Comparison of ENCODE assay signal across 1 cellular context in the genomic region with DNA sequence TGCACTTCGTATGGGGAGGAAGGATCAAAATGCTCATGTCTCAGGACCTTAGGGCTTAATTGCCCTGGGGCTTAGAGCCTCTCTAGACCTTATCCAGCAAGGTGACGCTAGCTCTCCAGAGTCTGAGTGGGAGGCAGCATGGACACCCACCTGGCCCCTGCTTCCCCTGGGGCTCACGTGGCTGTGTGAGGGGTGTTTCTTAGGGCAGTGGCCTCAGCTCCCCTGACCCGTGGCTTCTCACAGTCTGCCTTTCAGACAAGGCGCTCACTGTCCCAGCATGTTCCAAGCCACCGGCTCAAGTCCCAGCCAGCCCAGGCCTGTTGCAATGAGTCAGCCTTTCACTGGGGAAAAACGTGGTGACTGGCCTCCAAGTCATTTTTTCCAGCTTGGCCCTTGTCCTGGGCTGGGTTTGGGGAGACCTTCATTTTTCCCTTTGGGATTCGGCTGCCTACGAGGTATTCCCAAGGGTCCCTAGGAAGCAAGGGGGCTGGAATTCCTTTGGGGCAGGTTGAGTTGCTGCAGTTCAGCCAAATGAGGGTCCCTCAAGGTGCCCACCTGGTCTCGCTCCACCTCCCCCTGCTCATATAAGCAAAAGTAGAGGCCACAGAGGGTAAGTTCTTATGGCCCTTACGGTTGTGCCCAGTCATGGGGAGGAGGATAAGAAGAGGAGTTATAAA.
TF ChIP-seq lines count a peak whose summit lies in the region.

No MANE protein-coding gene starts in this region.

TF ChIP-seq in GM12878, 131 proteins besides CTCF, POLR2A, EP300 and RAD21 (continued from another document):
- TF ChIP-seq, protein P1, sequence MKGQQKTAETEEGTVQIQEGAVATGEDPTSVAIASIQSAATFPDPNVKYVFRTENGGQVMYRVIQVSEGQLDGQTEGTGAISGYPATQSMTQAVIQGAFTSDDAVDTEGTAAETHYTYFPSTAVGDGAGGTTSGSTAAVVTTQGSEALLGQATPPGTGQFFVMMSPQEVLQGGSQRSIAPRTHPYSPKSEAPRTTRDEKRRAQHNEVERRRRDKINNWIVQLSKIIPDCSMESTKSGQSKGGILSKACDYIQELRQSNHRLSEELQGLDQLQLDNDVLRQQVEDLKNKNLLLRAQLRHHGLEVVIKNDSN (IDR thresholded peaks at IDR 0.05; ENCODE audit: borderline replicate concordance, extremely low read length, insufficient read depth, low read depth, low read length): peak; percentile 27
- TF ChIP-seq, protein P2, sequence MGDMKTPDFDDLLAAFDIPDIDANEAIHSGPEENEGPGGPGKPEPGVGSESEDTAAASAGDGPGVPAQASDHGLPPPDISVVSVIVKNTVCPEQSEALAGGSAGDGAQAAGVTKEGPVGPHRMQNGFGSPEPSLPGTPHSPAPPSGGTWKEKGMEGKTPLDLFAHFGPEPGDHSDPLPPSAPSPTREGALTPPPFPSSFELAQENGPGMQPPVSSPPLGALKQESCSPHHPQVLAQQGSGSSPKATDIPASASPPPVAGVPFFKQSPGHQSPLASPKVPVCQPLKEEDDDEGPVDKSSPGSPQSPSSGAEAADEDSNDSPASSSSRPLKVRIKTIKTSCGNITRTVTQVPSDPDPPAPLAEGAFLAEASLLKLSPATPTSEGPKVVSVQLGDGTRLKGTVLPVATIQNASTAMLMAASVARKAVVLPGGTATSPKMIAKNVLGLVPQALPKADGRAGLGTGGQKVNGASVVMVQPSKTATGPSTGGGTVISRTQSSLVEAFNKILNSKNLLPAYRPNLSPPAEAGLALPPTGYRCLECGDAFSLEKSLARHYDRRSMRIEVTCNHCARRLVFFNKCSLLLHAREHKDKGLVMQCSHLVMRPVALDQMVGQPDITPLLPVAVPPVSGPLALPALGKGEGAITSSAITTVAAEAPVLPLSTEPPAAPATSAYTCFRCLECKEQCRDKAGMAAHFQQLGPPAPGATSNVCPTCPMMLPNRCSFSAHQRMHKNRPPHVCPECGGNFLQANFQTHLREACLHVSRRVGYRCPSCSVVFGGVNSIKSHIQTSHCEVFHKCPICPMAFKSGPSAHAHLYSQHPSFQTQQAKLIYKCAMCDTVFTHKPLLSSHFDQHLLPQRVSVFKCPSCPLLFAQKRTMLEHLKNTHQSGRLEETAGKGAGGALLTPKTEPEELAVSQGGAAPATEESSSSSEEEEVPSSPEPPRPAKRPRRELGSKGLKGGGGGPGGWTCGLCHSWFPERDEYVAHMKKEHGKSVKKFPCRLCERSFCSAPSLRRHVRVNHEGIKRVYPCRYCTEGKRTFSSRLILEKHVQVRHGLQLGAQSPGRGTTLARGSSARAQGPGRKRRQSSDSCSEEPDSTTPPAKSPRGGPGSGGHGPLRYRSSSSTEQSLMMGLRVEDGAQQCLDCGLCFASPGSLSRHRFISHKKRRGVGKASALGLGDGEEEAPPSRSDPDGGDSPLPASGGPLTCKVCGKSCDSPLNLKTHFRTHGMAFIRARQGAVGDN (IDR thresholded peaks at IDR 0.05): peak; percentile 68
- TF ChIP-seq, protein P3, sequence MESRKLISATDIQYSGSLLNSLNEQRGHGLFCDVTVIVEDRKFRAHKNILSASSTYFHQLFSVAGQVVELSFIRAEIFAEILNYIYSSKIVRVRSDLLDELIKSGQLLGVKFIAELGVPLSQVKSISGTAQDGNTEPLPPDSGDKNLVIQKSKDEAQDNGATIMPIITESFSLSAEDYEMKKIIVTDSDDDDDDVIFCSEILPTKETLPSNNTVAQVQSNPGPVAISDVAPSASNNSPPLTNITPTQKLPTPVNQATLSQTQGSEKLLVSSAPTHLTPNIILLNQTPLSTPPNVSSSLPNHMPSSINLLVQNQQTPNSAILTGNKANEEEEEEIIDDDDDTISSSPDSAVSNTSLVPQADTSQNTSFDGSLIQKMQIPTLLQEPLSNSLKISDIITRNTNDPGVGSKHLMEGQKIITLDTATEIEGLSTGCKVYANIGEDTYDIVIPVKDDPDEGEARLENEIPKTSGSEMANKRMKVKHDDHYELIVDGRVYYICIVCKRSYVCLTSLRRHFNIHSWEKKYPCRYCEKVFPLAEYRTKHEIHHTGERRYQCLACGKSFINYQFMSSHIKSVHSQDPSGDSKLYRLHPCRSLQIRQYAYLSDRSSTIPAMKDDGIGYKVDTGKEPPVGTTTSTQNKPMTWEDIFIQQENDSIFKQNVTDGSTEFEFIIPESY (IDR thresholded peaks at IDR 0.05): 0 out of 2 replicates have a peak, but pooled peaks have one; percentile 32
- no peak for TF ChIP-seq SIN3A (IDR thresholded peaks at IDR 0.05; ENCODE audit: low read depth, low read length)
- TF ChIP-seq CREM (IDR thresholded peaks at IDR 0.05; ENCODE audit: low read depth): peak; percentile 41; the same call in 1 of the 2 replicates
- no peak for TF ChIP-seq SPI1 (IDR thresholded peaks at IDR 0.05; ENCODE audit: borderline replicate concordance, insufficient read depth, low read depth, low read length)
- TF ChIP-seq NR2F1 (conservative IDR thresholded peaks at IDR 0.05): peak; percentile 82
- 0 out of 2 replicates have a peak, but pooled peaks have one; percentile 46 for TF ChIP-seq NBN (IDR thresholded peaks at IDR 0.05)
- TF ChIP-seq, protein P4, sequence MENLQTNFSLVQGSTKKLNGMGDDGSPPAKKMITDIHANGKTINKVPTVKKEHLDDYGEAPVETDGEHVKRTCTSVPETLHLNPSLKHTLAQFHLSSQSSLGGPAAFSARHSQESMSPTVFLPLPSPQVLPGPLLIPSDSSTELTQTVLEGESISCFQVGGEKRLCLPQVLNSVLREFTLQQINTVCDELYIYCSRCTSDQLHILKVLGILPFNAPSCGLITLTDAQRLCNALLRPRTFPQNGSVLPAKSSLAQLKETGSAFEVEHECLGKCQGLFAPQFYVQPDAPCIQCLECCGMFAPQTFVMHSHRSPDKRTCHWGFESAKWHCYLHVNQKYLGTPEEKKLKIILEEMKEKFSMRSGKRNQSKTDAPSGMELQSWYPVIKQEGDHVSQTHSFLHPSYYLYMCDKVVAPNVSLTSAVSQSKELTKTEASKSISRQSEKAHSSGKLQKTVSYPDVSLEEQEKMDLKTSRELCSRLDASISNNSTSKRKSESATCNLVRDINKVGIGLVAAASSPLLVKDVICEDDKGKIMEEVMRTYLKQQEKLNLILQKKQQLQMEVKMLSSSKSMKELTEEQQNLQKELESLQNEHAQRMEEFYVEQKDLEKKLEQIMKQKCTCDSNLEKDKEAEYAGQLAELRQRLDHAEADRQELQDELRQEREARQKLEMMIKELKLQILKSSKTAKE (IDR thresholded peaks at IDR 0.05; ENCODE audit: low read depth, poor library complexity, severe bottlenecking): peak; percentile 36
- TF ChIP-seq BCL11A (IDR thresholded peaks at IDR 0.05; ENCODE audit: low read depth, low read length): peak; percentile 31; the same call in 1 of the 2 replicates
- TF ChIP-seq IKZF2 (IDR thresholded peaks at IDR 0.05): peak; percentile 77 to 82
- TF ChIP-seq SMARCA5 (IDR thresholded peaks at IDR 0.05): no peak
- no peak for TF ChIP-seq KAT2A (conservative IDR thresholded peaks at IDR 0.05; ENCODE audit: control insufficient read depth, low read depth, low read length)
- peak; percentile 81 to 94; a peak in 3 of 4 replicates for TF ChIP-seq BHLHE40 (IDR thresholded peaks at IDR 0.05; ENCODE audit: borderline replicate concordance in 1 of 2, low read depth in 2 of 2, low read length in 1 of 2)
- TF ChIP-seq ZNF622 (IDR thresholded peaks at IDR 0.05): no peak
- TF ChIP-seq CBX3 (IDR thresholded peaks at IDR 0.05; ENCODE audit: borderline replicate concordance, low read depth): no peak
- TF ChIP-seq FOXM1 (IDR thresholded peaks at IDR 0.05; ENCODE audit: low read depth, low read length): 0 out of 2 replicates have a peak, but pooled peaks have one; percentile 28
- peak; percentile 53; the same call in 1 of the 2 replicates for TF ChIP-seq RUNX3 (IDR thresholded peaks at IDR 0.05; ENCODE audit: low read length)
- TF ChIP-seq CHD1 (IDR thresholded peaks at IDR 0.05; ENCODE audit: low read depth, low read length): no peak
- no peak for TF ChIP-seq MXI1 (IDR thresholded peaks at IDR 0.05; ENCODE audit: low read depth, low read length)
- peak; percentile 67 for TF ChIP-seq MEF2B (IDR thresholded peaks at IDR 0.05; ENCODE audit: partially characterized antibody, poor library complexity, severe bottlenecking)
- TF ChIP-seq SUZ12 (IDR thresholded peaks at IDR 0.05; ENCODE audit: unreplicated experiment): no peak
- TF ChIP-seq SMAD5 (IDR thresholded peaks at IDR 0.05; ENCODE audit: low read depth): no peak
- TF ChIP-seq PAX5 (IDR thresholded peaks at IDR 0.05; ENCODE audit: borderline replicate concordance, low read depth, low read length): peak; percentile 7; the same call in 1 of the 2 replicates
- no peak for TF ChIP-seq RCOR1 (conservative IDR thresholded peaks at IDR 0.05; ENCODE audit: low read depth, low read length)
- peak; percentile 57 for TF ChIP-seq RAD51 (IDR thresholded peaks at IDR 0.05)
- no peak for TF ChIP-seq NR2C1 (IDR thresholded peaks at IDR 0.05)
- TF ChIP-seq IKZF1 (conservative IDR thresholded peaks at IDR 0.05): peak; percentile 92
- 0 out of 2 replicates have a peak, but pooled peaks have one; percentile 11 for TF ChIP-seq YY1 (IDR thresholded peaks at IDR 0.05; ENCODE audit: low read depth, low read length)
- peak; percentile 35; the same call in 1 of the 2 replicates for TF ChIP-seq JUNB (IDR thresholded peaks at IDR 0.05)
- no peak for TF ChIP-seq ZNF384 (IDR thresholded peaks at IDR 0.05; ENCODE audit: borderline replicate concordance, low read depth, low read length)
- 0 out of 2 replicates have a peak, but pooled peaks have one; percentile 20 for TF ChIP-seq ZBED1 (IDR thresholded peaks at IDR 0.05; ENCODE audit: borderline replicate concordance)
- TF ChIP-seq EGR1 (IDR thresholded peaks at IDR 0.05; ENCODE audit: borderline replicate concordance in 1 of 2, low read depth in 2 of 2, low read length in 2 of 2): peak in 1 of 2 experiments; percentile 50; a peak in 1 of 3 replicates
- TF ChIP-seq GATAD2B (conservative IDR thresholded peaks at IDR 0.05; ENCODE audit: low read depth): 0 out of 2 replicates have a peak, but pooled peaks have one; percentile 28
